ENCODE assay signal across 8 cellular contexts in the genomic region with DNA sequence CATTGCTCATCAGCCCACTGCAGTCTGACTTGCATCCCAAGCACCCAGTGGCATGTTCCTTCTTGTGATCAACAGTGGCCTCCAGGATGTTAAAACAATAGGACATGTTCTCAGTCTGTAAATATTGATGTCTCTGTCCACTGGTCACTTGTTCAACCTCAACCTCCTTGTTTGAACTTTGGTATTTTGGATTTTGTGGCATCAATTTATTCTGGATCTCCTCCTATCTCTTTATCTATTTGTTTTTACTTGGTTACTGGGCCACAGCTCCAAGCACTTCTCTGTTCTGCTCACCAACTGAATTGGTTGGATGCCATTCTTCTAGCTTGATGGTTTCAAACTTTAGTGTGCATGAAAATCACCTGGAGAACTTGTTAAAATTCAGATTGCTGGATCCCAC.
"Had no signal": no experiment of that assay in that cellular context is flagged by ENCODE, and none has a peak within 500 bp of the region (broad histone marks: within the 10 kb centered on the region; RNA-seq: fewer than 3 reads in every experiment).

No MANE protein-coding gene starts in this region.

- H3K4me3 Mint-ChIP-seq: HFFc6, IgD-negative memory B cell had no signal

- H3K27me3 Mint-ChIP-seq: IgD-negative memory B cell had no signal

- DNase-seq: GM23248, GOT3, H7, HFFc6 had no signal

- H2AFZ ChIP-seq: GM23248 had no signal

- H3K9ac ChIP-seq: GM23248 had no signal

- ATAC-seq: HCT116 had no signal

- H3K4me1 Mint-ChIP-seq: IgD-negative memory B cell had no signal

- H3K27ac ChIP-seq: GM23248 had no signal

- H3K36me3 Mint-ChIP-seq: IgD-negative memory B cell had no signal

- H3K4me3 ChIP-seq: GM23248, HAP-1 had no signal

- FAIRE-seq: HTR-8/SVneo had no signal

- H3K4me1 ChIP-seq: HAP-1 had no signal

- H3K27ac Mint-ChIP-seq: HFFc6, IgD-negative memory B cell had no signal

- H3K36me3 ChIP-seq: HAP-1 had no signal
